In the genomic region with DNA sequence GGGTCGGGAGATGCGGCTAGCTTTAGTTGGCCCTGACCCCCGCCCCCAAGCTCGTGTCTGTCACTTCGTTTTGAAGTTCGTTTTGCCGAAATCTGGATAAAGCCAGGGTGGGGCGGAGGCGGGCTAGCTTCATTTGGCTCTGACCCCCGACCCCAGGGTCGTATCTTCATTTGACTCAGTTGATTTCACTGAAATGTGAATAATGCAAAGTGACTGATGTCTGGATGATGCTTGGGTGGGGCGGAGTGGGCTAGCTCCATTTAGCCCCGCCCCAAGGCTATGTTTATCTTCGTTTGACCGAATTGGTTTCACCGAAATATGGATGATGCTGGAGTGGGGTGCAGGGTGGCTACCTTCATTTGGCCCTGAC, we compare ENCODE assay signal across 1 cellular context.
TF ChIP-seq lines count a peak whose summit lies in the region.

No MANE protein-coding gene starts in this region.

TF ChIP-seq in H1, 55 proteins besides CTCF, POLR2A, EP300 and RAD21 (continued from another document):
- TF ChIP-seq TCF12 (IDR thresholded peaks at IDR 0.05; ENCODE audit: low read depth, low read length) (no peak), CBX5 (IDR thresholded peaks at IDR 0.05; ENCODE audit: low read depth, low read length) (no peak), NRF1 (IDR thresholded peaks at IDR 0.05; ENCODE audit: low read depth, low read length) (no peak), GABPA (IDR thresholded peaks at IDR 0.05; ENCODE audit: borderline replicate concordance, insufficient read depth, low read length) (no peak), CHD1 (IDR thresholded peaks at IDR 0.05; ENCODE audit: low read depth, low read length) (no peak), SIN3A (conservative IDR thresholded peaks at IDR 0.05 in 1 of 2, IDR thresholded peaks at IDR 0.05 in 1 of 2; ENCODE audit: low read depth in 1 of 2, low read length in 2 of 2) (no peak)
